In genomic region chr4:109708435-109708834, GRCh38 we compare ENCODE assay signal across 19 cellular contexts. TPM values are rescaled to one million over a fixed set of nuclear protein-coding genes. Genes with fewer than 3 reads are reported as not detected.
DNase-seq lines count a peak whose midpoint lies in the region; ATAC-seq, FAIRE-seq and TF ChIP-seq lines count a peak whose summit lies in the region.
"Had no signal": no experiment of that assay in that cellular context is flagged by ENCODE, and none has a peak within 500 bp of the region (broad histone marks: within the 10 kb centered on the region; RNA-seq: fewer than 3 reads in every experiment).

No MANE protein-coding gene starts in this region.

- no peaks in the 10 kb centered on the region for H3K36me3 Mint-ChIP-seq in activated naive CD4-positive, alpha-beta T cell treated with anti-CD3 and anti-CD28 coated beads, Interleukin-2, amount 50 U/mL, for 24 hours

- intact Hi-C loops in endothelial cell of umbilical vein (cut with micrococcal nuclease), result no loop called here
- intact Hi-C loops in breast epithelium (cut with DNase I; ENCODE audit: low total_unique reads), result no loop called here

- H2AFZ ChIP-seq in endothelial cell of umbilical vein (ENCODE audit: low read depth, low read length), result no peak overlapping the region

- no peak overlapping the region for H3K4me3 ChIP-seq in endothelial cell of umbilical vein (replicated peaks in 1 of 3; ENCODE audit: insufficient read depth in 1 of 3, low read depth in 1 of 3, low read length in 3 of 3)
- H3K4me3 ChIP-seq in breast epithelium, result no peak overlapping the region
- H3K4me3 ChIP-seq: A549, HAP-1 had no signal

- ATAC-seq in stimulated activated naive CD8-positive, alpha-beta T cell treated with anti-CD3 and anti-CD28 coated beads, Interleukin-15, amount 100 ng/mL, for 72 hours, result no peak
- no peak for ATAC-seq in esophagus mucosa
- ATAC-seq: A549, HepG2 had no signal

- dilution Hi-C loops in endothelial cell of umbilical vein (cut with MboI; ENCODE audit: extremely low pct_ligation_motif_present, low sequenced_read_pairs), result no loop called here

- no peak overlapping the region for H3K4me2 ChIP-seq in endothelial cell of umbilical vein (ENCODE audit: insufficient read depth, low read length)
- H3K4me2 ChIP-seq: A549 had no signal

- DNase-seq in activated naive CD4-positive, alpha-beta T cell treated with Interleukin-2 at 50 U/mL for 16 hours, result no peak
- DNase-seq in astrocyte of the hippocampus (ENCODE audit: low read depth, low spot score) (peak; percentile 16), endothelial cell of umbilical vein (ENCODE audit: low read depth, low spot score) (peak; percentile 16), breast epithelium (ENCODE audit: low spot score in 2 of 2) (no peak), ureter (ENCODE audit: low spot score) (no peak)
- no peak for DNase-seq in stimulated activated naive CD8-positive, alpha-beta T cell treated with anti-CD3 and anti-CD28 coated beads, Interleukin-15, amount 100 ng/mL, for 72 hours
- DNase-seq: AML-193; Caco-2; CD4-positive, alpha-beta T cell; DMS153; DMS79; GDM1 had no signal

- H4K20me1 ChIP-seq in endothelial cell of umbilical vein (replicated peaks; ENCODE audit: control insufficient read depth, extremely low read depth, insufficient read depth, low read length), result no peaks in the 10 kb centered on the region

- no peaks in the 10 kb centered on the region for H3K36me3 ChIP-seq in endothelial cell of umbilical vein (ENCODE audit: control insufficient read depth in 2 of 2, extremely low read depth in 1 of 2, insufficient read depth in 2 of 2, low read length in 2 of 2)
- no peaks in the 10 kb centered on the region for H3K36me3 ChIP-seq in breast epithelium
- H3K36me3 ChIP-seq: HAP-1 had no signal

- H3K4me3 Mint-ChIP-seq in activated naive CD4-positive, alpha-beta T cell treated with anti-CD3 and anti-CD28 coated beads, Interleukin-2, amount 50 U/mL, for 24 hours, result no peak overlapping the region
- H3K4me3 Mint-ChIP-seq in stimulated activated naive CD8-positive, alpha-beta T cell treated with anti-CD3 and anti-CD28 coated beads, Interleukin-15, amount 100 ng/mL, for 72 hours, result no peak overlapping the region
- H3K4me3 Mint-ChIP-seq: CD4-positive, alpha-beta T cell had no signal

- H3K9me3 Mint-ChIP-seq in activated naive CD4-positive, alpha-beta T cell treated with anti-CD3 and anti-CD28 coated beads, Interleukin-2, amount 50 U/mL, for 24 hours, result no peaks in the 10 kb centered on the region
- H3K9me3 Mint-ChIP-seq in stimulated activated naive CD8-positive, alpha-beta T cell treated with anti-CD3 and anti-CD28 coated beads, Interleukin-15, amount 100 ng/mL, for 72 hours, result no peaks in the 10 kb centered on the region
- H3K9me3 Mint-ChIP-seq: CD4-positive, alpha-beta T cell had no signal

- peak overlapping the region; percentile 36 for H3K27ac Mint-ChIP-seq in activated naive CD4-positive, alpha-beta T cell treated with anti-CD3 and anti-CD28 coated beads, Interleukin-2, amount 50 U/mL, for 24 hours
- no peak overlapping the region for H3K27ac Mint-ChIP-seq in stimulated activated naive CD8-positive, alpha-beta T cell treated with anti-CD3 and anti-CD28 coated beads, Interleukin-15, amount 100 ng/mL, for 72 hours
- H3K27ac Mint-ChIP-seq: CD4-positive, alpha-beta T cell had no signal

- H3K27me3 Mint-ChIP-seq in activated naive CD4-positive, alpha-beta T cell treated with anti-CD3 and anti-CD28 coated beads, Interleukin-2, amount 50 U/mL, for 24 hours, result no peaks in the 10 kb centered on the region
- no peaks in the 10 kb centered on the region for H3K27me3 Mint-ChIP-seq in stimulated activated naive CD8-positive, alpha-beta T cell treated with anti-CD3 and anti-CD28 coated beads, Interleukin-15, amount 100 ng/mL, for 72 hours
- H3K27me3 Mint-ChIP-seq: CD4-positive, alpha-beta T cell had no signal

- FAIRE-seq in endothelial cell of umbilical vein (lab: Jason Lieb, UNC), result no peak
- FAIRE-seq: A549, HepG2 had no signal

- POLR2A ChIA-PET in endothelial cell of umbilical vein (lab: Charles Lee), result no interaction called here

- H3K27me3 ChIP-seq in endothelial cell of umbilical vein (ENCODE audit: control insufficient read depth in 2 of 2, insufficient read depth in 2 of 2, low read length in 2 of 2) (no peaks in the 10 kb centered on the region), breast epithelium (no peaks in the 10 kb centered on the region)

- TF ChIP-seq POLR2A in endothelial cell of umbilical vein (IDR thresholded peaks at IDR 0.05; ENCODE audit: low read depth, low read length) (no peak), breast epithelium (IDR thresholded peaks at IDR 0.05) (no peak)

- peaks cover 7% of the 10 kb centered on the region for H3K4me1 Mint-ChIP-seq in activated naive CD4-positive, alpha-beta T cell treated with anti-CD3 and anti-CD28 coated beads, Interleukin-2, amount 50 U/mL, for 24 hours
- H3K4me1 Mint-ChIP-seq in stimulated activated naive CD8-positive, alpha-beta T cell treated with anti-CD3 and anti-CD28 coated beads, Interleukin-15, amount 100 ng/mL, for 72 hours, result peaks cover 8% of the 10 kb centered on the region

- no TSS peak for BruUV-seq in endothelial cell of umbilical vein (replicated peaks; lab: Mats Ljungman, UMichigan)

- H3K79me2 ChIP-seq in endothelial cell of umbilical vein (ENCODE audit: control insufficient read depth, insufficient read depth, low read length), result no peaks in the 10 kb centered on the region

- peaks cover 6% of the 10 kb centered on the region for H3K4me1 ChIP-seq in endothelial cell of umbilical vein (ENCODE audit: control insufficient read depth, extremely low read depth, insufficient read depth, low read length)
- no peaks in the 10 kb centered on the region for H3K4me1 ChIP-seq in breast epithelium

- no peaks in the 10 kb centered on the region for H3K9me1 ChIP-seq in endothelial cell of umbilical vein (replicated peaks; ENCODE audit: control insufficient read depth, extremely low read depth, insufficient read depth, low read length)

- CTCF ChIA-PET in endothelial cell of umbilical vein (lab: Charles Lee), result interaction anchor here (0.5 kb wide), 1 partner anchor 265 kb away, joined by 3 read pairs; no protein-coding TSS in a partner anchor

- H3K9me3 ChIP-seq in endothelial cell of umbilical vein (replicated peaks; ENCODE audit: control insufficient read depth, insufficient read depth, low read length) (no peaks in the 10 kb centered on the region), breast epithelium (no peaks in the 10 kb centered on the region)
- H3K9me3 ChIP-seq: A549, Caco-2, HAP-1 had no signal

- no peak overlapping the region for H3K9ac ChIP-seq in endothelial cell of umbilical vein (replicated peaks; ENCODE audit: extremely low read depth, insufficient read depth, low read length)

- TF ChIP-seq CTCF in endothelial cell of umbilical vein (IDR thresholded peaks at IDR 0.05; ENCODE audit: extremely low read depth in 1 of 2, insufficient read depth in 1 of 2, low read depth in 1 of 2, low read length in 2 of 2) (no peak), breast epithelium (IDR thresholded peaks at IDR 0.05) (no peak)

- H3K27ac ChIP-seq in endothelial cell of umbilical vein (ENCODE audit: insufficient read depth, low read depth, low read length) (no peak overlapping the region), breast epithelium (no peak overlapping the region)
- H3K27ac ChIP-seq: 22Rv1, A549, C4-2B had no signal

TF ChIP-seq in endothelial cell of umbilical vein, 7 proteins besides CTCF, POLR2A, EP300 and RAD21:
- TF ChIP-seq EZH2 (IDR thresholded peaks at IDR 0.05; ENCODE audit: borderline replicate concordance, low read depth, low read length, severe bottlenecking) (no peak), GATA2 (IDR thresholded peaks at IDR 0.05; ENCODE audit: insufficient read depth, insufficient read length, low read depth, low read length) (no peak), FOS (IDR thresholded peaks at IDR 0.05; ENCODE audit: borderline replicate concordance, insufficient read depth, low read length) (no peak), MAX (IDR thresholded peaks at IDR 0.05; ENCODE audit: insufficient read depth, insufficient read length) (no peak), JUN (IDR thresholded peaks at IDR 0.05; ENCODE audit: borderline replicate concordance, insufficient read depth, insufficient read length, low read depth) (no peak), POLR2AphosphoS5 (IDR thresholded peaks at IDR 0.05; ENCODE audit: insufficient read depth, low read depth, low read length) (no peak), MYC (IDR thresholded peaks at IDR 0.05; ENCODE audit: low read depth, low read length) (no peak)
TF ChIP-seq in endothelial cell of umbilical vein: peak in this region for 0.

RNA-seq across cellular contexts. Expression of gene CASP6, which starts 5.2 kb away (rescaled TPM):
- total RNA-seq in endothelial cell of umbilical vein, result 35.4 and 37.0 TPM in 2 replicates
- polyA plus RNA-seq in endothelial cell of umbilical vein, result 44.9 and 52.1 TPM in 2 replicates
- 49.9 and 51.5 TPM in 2 replicates for polyA plus RNA-seq in endothelial cell of umbilical vein (2011; cell fraction: cytosol; rRNA removed)
- polyA plus RNA-seq in endothelial cell of umbilical vein (2011; cell fraction: nucleus; rRNA removed), result 21.7 and 24.4 TPM in 2 replicates
- 33.6 and 54.0 TPM in 2 replicates for polyA plus RNA-seq in endothelial cell of umbilical vein (2012)
- polyA minus RNA-seq in endothelial cell of umbilical vein, result 50.9 and 53.4 TPM in 2 replicates
- polyA minus RNA-seq in endothelial cell of umbilical vein (2011; cell fraction: cytosol; rRNA and poly(A)+ RNA removed), result 11.3 TPM
- polyA minus RNA-seq in endothelial cell of umbilical vein (2011; cell fraction: nucleus; rRNA and poly(A)+ RNA removed), result 12.1 and 13.6 TPM in 2 replicates
- 10 to 100 TPM; 18.6 to 39.1 (median 24.9) TPM for total RNA-seq in breast epithelium
- 24.5 TPM for total RNA-seq in ureter
- 15.8 TPM for total RNA-seq in esophagus mucosa

RNA-seq across cellular contexts. Expression of gene PLA2G12A, which starts 21.4 kb away (rescaled TPM):
- total RNA-seq in endothelial cell of umbilical vein (16.6 and 21.6 TPM in 2 replicates), breast epithelium (10 to 100 TPM; 23.3 to 24.6 (median 23.7) TPM), ureter (30.9 TPM), esophagus mucosa (34.8 TPM)
- 13.7 and 27.1 TPM in 2 replicates for polyA plus RNA-seq in endothelial cell of umbilical vein
- polyA plus RNA-seq in endothelial cell of umbilical vein (2011; cell fraction: cytosol; rRNA removed), result 9.3 and 12.6 TPM in 2 replicates
- 5.9 and 7.1 TPM in 2 replicates for polyA plus RNA-seq in endothelial cell of umbilical vein (2011; cell fraction: nucleus; rRNA removed)
- 18.9 and 25.3 TPM in 2 replicates for polyA plus RNA-seq in endothelial cell of umbilical vein (2012)
- polyA minus RNA-seq in endothelial cell of umbilical vein, result 37.8 and 93.2 TPM in 2 replicates
- 33.9 TPM for polyA minus RNA-seq in endothelial cell of umbilical vein (2011; cell fraction: cytosol; rRNA and poly(A)+ RNA removed)
- 5.6 and 27.2 TPM in 2 replicates for polyA minus RNA-seq in endothelial cell of umbilical vein (2011; cell fraction: nucleus; rRNA and poly(A)+ RNA removed)

Comparison
In these comparisons a context has a peak if more than half of its experiments do, and no peak if none do; other contexts are left out.
1. DNase-seq: peak in astrocyte of the hippocampus (single experiment) and endothelial cell of umbilical vein (single experiment); none in activated naive CD4-positive, alpha-beta T cell treated with Interleukin-2 at 50 U/mL for 16 hours (single experiment), breast epithelium (0 of 2), ureter (single experiment) and stimulated activated naive CD8-positive, alpha-beta T cell treated with anti-CD3 and anti-CD28 coated beads, Interleukin-15, amount 100 ng/mL, for 72 hours (0 of 2).